In genomic region chr15:43912991-43913927, GRCh38 we compare ENCODE assay signal across 11 cellular contexts.
A peak's percentile ranks its signal among the peaks of the same experiment; 100 is the strongest.
DNase-seq lines count a peak whose midpoint lies in the region; TF ChIP-seq lines count a peak whose summit lies in the region.
"Had no signal": no experiment of that assay in that cellular context is flagged by ENCODE, and none has a peak within 500 bp of the region (broad histone marks: within the 10 kb centered on the region; RNA-seq: fewer than 3 reads in every experiment).

No MANE protein-coding gene starts in this region.

- H3K79me2 ChIP-seq in hepatocyte = no peaks in the 10 kb centered on the region

- H3K27ac Mint-ChIP-seq in activated CD4-positive, alpha-beta memory T cell treated with anti-CD3 and anti-CD28 coated beads for 36 hours = no peak overlapping the region
- H3K27ac Mint-ChIP-seq in activated CD4-positive, alpha-beta memory T cell treated with anti-CD3 and anti-CD28 coated beads, Interleukin-2, amount 10 ng/mL, durations not matched to agents 7 days and 5 days = no peak overlapping the region

- no peaks in the 10 kb centered on the region for H4K20me1 ChIP-seq in hepatocyte (ENCODE audit: insufficient read depth, poor library complexity, severe bottlenecking)

- H3K36me3 ChIP-seq in hepatocyte (replicated peaks; ENCODE audit: insufficient read depth, low read depth) (no peaks in the 10 kb centered on the region), tibial artery (no peaks in the 10 kb centered on the region)
- H3K36me3 ChIP-seq: HAP-1, transverse colon had no signal

- no peak overlapping the region for H2AFZ ChIP-seq in hepatocyte

- peak; percentile 21 for DNase-seq in activated CD4-positive, alpha-beta memory T cell treated with anti-CD3 and anti-CD28 coated beads for 36 hours
- no peak for DNase-seq in activated CD4-positive, alpha-beta memory T cell treated with anti-CD3 and anti-CD28 coated beads, Interleukin-2, amount 10 ng/mL, durations not matched to agents 7 days and 5 days
- peak; percentile 78 for DNase-seq in hepatocyte (ENCODE audit: low spot score)
- peak; percentile 55 to 71 for DNase-seq in tibial artery
- no peak for DNase-seq in NCI-H748 (lab: John Stamatoyannopoulos, UW; ENCODE audit: unreplicated experiment)
- DNase-seq in GF-D8 (lab: John Stamatoyannopoulos, UW) = no peak
- no peak for DNase-seq in effector CD4-positive, alpha-beta T cell
- DNase-seq: naive thymus-derived CD8-positive, alpha-beta T cell; transverse colon had no signal

- H3K27me3 ChIP-seq in hepatocyte = no peaks in the 10 kb centered on the region
- no peaks in the 10 kb centered on the region for H3K27me3 ChIP-seq in tibial artery
- H3K27me3 ChIP-seq: transverse colon had no signal

- H3K9me3 Mint-ChIP-seq in activated CD4-positive, alpha-beta memory T cell treated with anti-CD3 and anti-CD28 coated beads for 36 hours = no peaks in the 10 kb centered on the region
- no peaks in the 10 kb centered on the region for H3K9me3 Mint-ChIP-seq in activated CD4-positive, alpha-beta memory T cell treated with anti-CD3 and anti-CD28 coated beads, Interleukin-2, amount 10 ng/mL, durations not matched to agents 7 days and 5 days
- H3K9me3 Mint-ChIP-seq: naive thymus-derived CD8-positive, alpha-beta T cell had no signal

- H3K4me1 ChIP-seq in hepatocyte (ENCODE audit: insufficient read depth) (peaks cover 12% of the 10 kb centered on the region), tibial artery (peaks cover 0 to 32% (median 11%) of the 10 kb centered on the region in 4 donors)
- H3K4me1 ChIP-seq: HAP-1, transverse colon had no signal

- no peaks in the 10 kb centered on the region for H3K9me2 ChIP-seq in hepatocyte (replicated peaks; ENCODE audit: insufficient read depth)

- H3K4me3 Mint-ChIP-seq in activated CD4-positive, alpha-beta memory T cell treated with anti-CD3 and anti-CD28 coated beads for 36 hours = no peak overlapping the region
- H3K4me3 Mint-ChIP-seq in activated CD4-positive, alpha-beta memory T cell treated with anti-CD3 and anti-CD28 coated beads, Interleukin-2, amount 10 ng/mL, durations not matched to agents 7 days and 5 days = no peak overlapping the region
- H3K4me3 Mint-ChIP-seq: naive thymus-derived CD8-positive, alpha-beta T cell had no signal

- no peaks in the 10 kb centered on the region for H3K36me3 Mint-ChIP-seq in activated CD4-positive, alpha-beta memory T cell treated with anti-CD3 and anti-CD28 coated beads for 36 hours
- no peaks in the 10 kb centered on the region for H3K36me3 Mint-ChIP-seq in activated CD4-positive, alpha-beta memory T cell treated with anti-CD3 and anti-CD28 coated beads, Interleukin-2, amount 10 ng/mL, durations not matched to agents 7 days and 5 days (ENCODE audit: low read depth)
- H3K36me3 Mint-ChIP-seq: naive thymus-derived CD8-positive, alpha-beta T cell had no signal

- H3K4me2 ChIP-seq in hepatocyte = no peak overlapping the region

- H3K27ac ChIP-seq in angular gyrus (ENCODE audit: low read depth, low read length) (peak overlapping the region; percentile 20), hepatocyte (peak overlapping the region; percentile 31), tibial artery (peak overlapping the region; percentile 10 to 34)
- H3K27ac ChIP-seq: transverse colon had no signal

- intact Hi-C loops in activated CD4-positive, alpha-beta memory T cell treated with anti-CD3 and anti-CD28 coated beads for 36 hours (cut with micrococcal nuclease) = no loop called here
- intact Hi-C loops in tibial artery (cut with DNase I; ENCODE audit: low total_unique reads) = no loop called here

- H3K4me1 Mint-ChIP-seq in activated CD4-positive, alpha-beta memory T cell treated with anti-CD3 and anti-CD28 coated beads for 36 hours (ENCODE audit: low read depth) = peaks cover 3% of the 10 kb centered on the region
- H3K4me1 Mint-ChIP-seq in activated CD4-positive, alpha-beta memory T cell treated with anti-CD3 and anti-CD28 coated beads, Interleukin-2, amount 10 ng/mL, durations not matched to agents 7 days and 5 days = no peaks in the 10 kb centered on the region
- H3K4me1 Mint-ChIP-seq: naive thymus-derived CD8-positive, alpha-beta T cell had no signal

- no peak overlapping the region for H3K4me3 ChIP-seq in hepatocyte
- no peak overlapping the region for H3K4me3 ChIP-seq in tibial artery
- H3K4me3 ChIP-seq: HAP-1, transverse colon had no signal

- no peaks in the 10 kb centered on the region for H3K27me3 Mint-ChIP-seq in activated CD4-positive, alpha-beta memory T cell treated with anti-CD3 and anti-CD28 coated beads for 36 hours
- H3K27me3 Mint-ChIP-seq in activated CD4-positive, alpha-beta memory T cell treated with anti-CD3 and anti-CD28 coated beads, Interleukin-2, amount 10 ng/mL, durations not matched to agents 7 days and 5 days = no peaks in the 10 kb centered on the region

- POLR2A ChIA-PET in activated CD4-positive, alpha-beta memory T cell treated with anti-CD3 and anti-CD28 coated beads for 36 hours (lab: Charles Lee) = no interaction called here
- POLR2A ChIA-PET in activated CD4-positive, alpha-beta memory T cell treated with anti-CD3 and anti-CD28 coated beads, Interleukin-2, amount 10 ng/mL, durations not matched to agents 7 days and 5 days (lab: Charles Lee) = no interaction called here

- 56% methylated on average over 4 of the region's 4 CpGs for WGBS in hepatocyte (ENCODE audit: low lambda C conversion rate, missing lambda C conversion rate)

- CTCF ChIA-PET in activated CD4-positive, alpha-beta memory T cell treated with anti-CD3 and anti-CD28 coated beads for 36 hours (lab: Charles Lee) = interaction anchor here (0.8 to 0.9 kb wide), 2 partner anchors 9 to 153 kb away, joined by 3 read pairs; no protein-coding TSS in a partner anchor
- CTCF ChIA-PET in activated CD4-positive, alpha-beta memory T cell treated with anti-CD3 and anti-CD28 coated beads, Interleukin-2, amount 10 ng/mL, durations not matched to agents 7 days and 5 days (lab: Charles Lee) = interaction anchor here (0.5 to 1.4 kb wide), 2 partner anchors 9 to 573 kb away, joined by 4 to 5 read pairs; no protein-coding TSS in a partner anchor

- TF ChIP-seq CTCF in hepatocyte (IDR thresholded peaks at IDR 0.05; ENCODE audit: poor library complexity) = no peak
- no peak for TF ChIP-seq CTCF in tibial artery (IDR thresholded peaks at IDR 0.05)

- no peaks in the 10 kb centered on the region for H3K9me3 ChIP-seq in hepatocyte (ENCODE audit: low read depth)
- H3K9me3 ChIP-seq in tibial artery = no peaks in the 10 kb centered on the region
- H3K9me3 ChIP-seq: HAP-1, transverse colon had no signal

Comparison
In these comparisons a context has a peak if more than half of its experiments do, and no peak if none do; other contexts are left out.
1. DNase-seq: peak in activated CD4-positive, alpha-beta memory T cell treated with anti-CD3 and anti-CD28 coated beads for 36 hours (single experiment), hepatocyte (single experiment) and tibial artery (2 of 2); none in activated CD4-positive, alpha-beta memory T cell treated with anti-CD3 and anti-CD28 coated beads, Interleukin-2, amount 10 ng/mL, durations not matched to agents 7 days and 5 days (single experiment), NCI-H748 (single experiment), GF-D8 (single experiment) and effector CD4-positive, alpha-beta T cell (single experiment).
2. Peak in every context shown above with its lines, with median percentiles within 50 percentile points of each other: H3K27ac ChIP-seq.